In the genomic region with DNA sequence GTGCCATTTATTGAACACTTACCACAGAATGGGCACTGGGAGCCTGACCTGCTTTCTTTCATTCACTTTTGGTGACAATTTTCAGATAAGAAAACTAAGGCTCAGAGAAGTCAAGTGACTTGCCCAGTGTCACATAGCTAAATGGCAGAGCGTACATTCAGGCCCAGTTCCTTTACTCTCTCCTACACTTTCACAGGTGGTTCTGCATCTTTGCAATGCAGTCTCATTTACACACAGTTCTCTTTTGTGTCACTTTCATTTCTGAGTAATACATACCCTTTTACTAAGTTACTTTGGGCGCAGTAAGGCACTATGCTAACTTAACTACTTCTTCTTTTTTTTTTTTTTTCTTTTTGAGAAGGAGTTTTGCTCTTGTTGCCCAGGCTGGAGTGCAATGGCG, we compare ENCODE assay signal across 8 cellular contexts. TPM values are rescaled to one million over a fixed set of nuclear protein-coding genes. Genes with fewer than 3 reads are reported as not detected.
A peak's percentile ranks its signal among the peaks of the same experiment; 100 is the strongest.
DNase-seq lines count a peak whose midpoint lies in the region; ATAC-seq lines count a peak whose summit lies in the region.

No MANE protein-coding gene starts in this region.

- peaks cover 71% of the 10 kb centered on the region for H3K4me1 Mint-ChIP-seq in T-helper 1 cell treated with Interleukin-12 subunit alpha and Interleukin-12 subunit beta and Interleukin-4 antibody, amounts not matched to agents 30 μg/mL and 1 μg/mL, for 36 hours (ENCODE audit: low read depth)

- peak overlapping the region; percentile 73 for H3K27ac Mint-ChIP-seq in T-helper 1 cell treated with Interleukin-12 subunit alpha and Interleukin-12 subunit beta and Interleukin-4 antibody, amounts not matched to agents 30 μg/mL and 1 μg/mL, for 36 hours

- peaks cover 33% of the 10 kb centered on the region for H3K36me3 Mint-ChIP-seq in T-helper 1 cell treated with Interleukin-12 subunit alpha and Interleukin-12 subunit beta and Interleukin-4 antibody, amounts not matched to agents 30 μg/mL and 1 μg/mL, for 36 hours (ENCODE audit: low read depth)

- peak; percentile 78 for ATAC-seq in GM19324 (IDR thresholded peaks at IDR 0.05; ENCODE audit: low FRiP score, unreplicated experiment)
- ATAC-seq in HG03045 (IDR thresholded peaks at IDR 0.05; ENCODE audit: unreplicated experiment), result peak; percentile 92

- H3K9me3 Mint-ChIP-seq in T-helper 1 cell treated with Interleukin-12 subunit alpha and Interleukin-12 subunit beta and Interleukin-4 antibody, amounts not matched to agents 30 μg/mL and 1 μg/mL, for 36 hours, result no peaks in the 10 kb centered on the region

- DNase-seq in AML-193 (lab: John Stamatoyannopoulos, UW) (peak; percentile 32 to 38), HCEC 1CT (no peak), cerebellum (ENCODE audit: low spot score) (no peak), NCI-H2029 (lab: John Stamatoyannopoulos, UW) (no peak), GM19240 (ENCODE audit: insufficient read length, low spot score) (no peak)

- no peaks in the 10 kb centered on the region for H3K27me3 Mint-ChIP-seq in T-helper 1 cell treated with Interleukin-12 subunit alpha and Interleukin-12 subunit beta and Interleukin-4 antibody, amounts not matched to agents 30 μg/mL and 1 μg/mL, for 36 hours (ENCODE audit: low read depth)

- no peak overlapping the region for H3K4me3 Mint-ChIP-seq in T-helper 1 cell treated with Interleukin-12 subunit alpha and Interleukin-12 subunit beta and Interleukin-4 antibody, amounts not matched to agents 30 μg/mL and 1 μg/mL, for 36 hours

RNA-seq across cellular contexts. Expression of a gene that starts 8.3 kb away (rescaled TPM):
- total RNA-seq in cerebellum, result 24.6 TPM

RNA-seq across cellular contexts. Expression of a gene that starts 53.6 kb away (rescaled TPM):
- total RNA-seq in cerebellum, result 34.4 TPM

Comparison
In these comparisons a context has a peak if more than half of its experiments do, and no peak if none do; other contexts are left out.
1. DNase-seq: peak in AML-193 (2 of 2); none in HCEC 1CT (single experiment), cerebellum (single experiment), NCI-H2029 (single experiment) and GM19240 (single experiment).